Comparison of ENCODE assay signal across 33 cellular contexts in the genomic region with DNA sequence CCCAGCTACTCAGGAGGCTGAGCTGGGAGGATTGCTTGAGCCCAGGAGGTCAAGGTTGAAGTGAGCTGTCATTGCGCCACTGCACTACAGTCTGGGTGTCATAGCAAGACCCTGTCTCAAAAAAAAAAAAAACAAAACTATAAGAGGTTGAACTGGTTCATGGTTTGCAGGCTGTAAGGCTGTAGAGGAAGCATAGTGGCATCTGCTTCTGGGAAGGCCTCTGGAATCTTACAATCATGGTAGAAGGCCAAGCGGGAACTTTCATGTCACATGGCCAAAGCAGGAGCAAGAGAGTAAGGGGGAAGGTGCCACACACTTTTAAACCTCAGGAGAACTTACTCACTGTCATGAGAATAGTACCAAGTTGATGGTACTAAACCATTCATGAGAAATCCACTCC.
"Had no signal": no experiment of that assay in that cellular context is flagged by ENCODE, and none has a peak within 500 bp of the region (broad histone marks: within the 10 kb centered on the region; RNA-seq: fewer than 3 reads in every experiment).

No MANE protein-coding gene starts in this region.

- H3K9ac ChIP-seq: SK-N-SH had no signal

- H3K4me3 Mint-ChIP-seq: activated CD4-positive, alpha-beta T cell treated with anti-CD3 and anti-CD28 coated beads for 36 hours; activated CD4-positive, alpha-beta T cell treated with anti-CD3 and anti-CD28 coated beads, Interleukin-2, amount 10 ng/mL, durations not matched to agents 7 days and 5 days; activated CD8-positive, alpha-beta T cell treated with anti-CD3 and anti-CD28 coated beads, Interleukin-2, amount 10 ng/mL, durations not matched to agents 7 days and 5 days; activated naive CD4-positive, alpha-beta T cell treated with anti-CD3 and anti-CD28 coated beads, Interleukin-2, amount 50 U/mL, for 24 hours; activated naive CD8-positive, alpha-beta T cell treated with anti-CD3 and anti-CD28 coated beads, Interleukin-2, amount 10 ng/mL, durations not matched to agents 7 days and 5 days; activated T-cell treated with anti-CD3 and anti-CD28 coated beads, Interleukin-2, amount 50 U/mL, for 24 hours; T-helper 1 cell treated with Interleukin-12 subunit alpha and Interleukin-12 subunit beta and Interleukin-4 antibody, amounts not matched to agents 30 μg/mL and 1 μg/mL, for 36 hours; T-helper 2 cell treated with Interferon-gamma antibody and Interleukin-4, amounts not matched to agents 5 μg/mL and 100 μg/mL, for 36 hours; WTC11 had no signal

- H3K9me3 Mint-ChIP-seq: activated CD4-positive, alpha-beta T cell treated with anti-CD3 and anti-CD28 coated beads, Interleukin-2, amount 10 ng/mL, durations not matched to agents 7 days and 5 days; activated naive CD4-positive, alpha-beta T cell treated with anti-CD3 and anti-CD28 coated beads, Interleukin-2, amount 50 U/mL, for 24 hours; activated T-cell treated with anti-CD3 and anti-CD28 coated beads, Interleukin-2, amount 50 U/mL, for 24 hours; activated T-helper 2 cell treated with anti-CD3 and anti-CD28 coated beads, Interferon-gamma antibody, Interleukin-2, Interleukin-4, amounts not matched to agents 10 μg/mL and 5 μg/mL and 100 μg/mL, durations not matched to agents 14 hours and 24 hours and 36 hours; T-helper 1 cell treated with Interleukin-12 subunit alpha and Interleukin-12 subunit beta and Interleukin-4 antibody, amounts not matched to agents 30 μg/mL and 1 μg/mL, for 36 hours; T-helper 2 cell treated with Interferon-gamma antibody and Interleukin-4, amounts not matched to agents 5 μg/mL and 100 μg/mL, for 36 hours; WTC11 had no signal

- H3K9me3 ChIP-seq: adrenal gland, body of pancreas, breast epithelium, Peyer's patch, SJSA1, SK-N-SH had no signal

- H3K27me3 Mint-ChIP-seq: activated CD4-positive, alpha-beta T cell treated with anti-CD3 and anti-CD28 coated beads for 36 hours; activated CD4-positive, alpha-beta T cell treated with anti-CD3 and anti-CD28 coated beads, Interleukin-2, amount 10 ng/mL, durations not matched to agents 7 days and 5 days; activated naive CD4-positive, alpha-beta T cell treated with anti-CD3 and anti-CD28 coated beads, Interleukin-2, amount 50 U/mL, for 24 hours; activated naive CD8-positive, alpha-beta T cell treated with anti-CD3 and anti-CD28 coated beads, Interleukin-2, amount 10 ng/mL, durations not matched to agents 7 days and 5 days; activated T-cell treated with anti-CD3 and anti-CD28 coated beads, Interleukin-2, amount 50 U/mL, for 24 hours had no signal

- H3K36me3 ChIP-seq: adrenal gland, breast epithelium, Peyer's patch had no signal

- H3K4me2 ChIP-seq: SK-N-SH had no signal

- H3K27ac Mint-ChIP-seq: activated CD4-positive, alpha-beta T cell treated with anti-CD3 and anti-CD28 coated beads for 36 hours; activated CD4-positive, alpha-beta T cell treated with anti-CD3 and anti-CD28 coated beads, Interleukin-2, amount 10 ng/mL, durations not matched to agents 7 days and 5 days; activated CD8-positive, alpha-beta T cell treated with anti-CD3 and anti-CD28 coated beads, Interleukin-2, amount 10 ng/mL, durations not matched to agents 7 days and 5 days; activated naive CD4-positive, alpha-beta T cell treated with anti-CD3 and anti-CD28 coated beads, Interleukin-2, amount 50 U/mL, for 24 hours; activated naive CD8-positive, alpha-beta T cell treated with anti-CD3 and anti-CD28 coated beads, Interleukin-2, amount 10 ng/mL, durations not matched to agents 7 days and 5 days; activated T-cell treated with anti-CD3 and anti-CD28 coated beads, Interleukin-2, amount 50 U/mL, for 24 hours; activated T-helper 2 cell treated with anti-CD3 and anti-CD28 coated beads, Interferon-gamma antibody, Interleukin-2, Interleukin-4, amounts not matched to agents 10 μg/mL and 5 μg/mL and 100 μg/mL, durations not matched to agents 14 hours and 24 hours and 36 hours; T-helper 1 cell treated with Interleukin-12 subunit alpha and Interleukin-12 subunit beta and Interleukin-4 antibody, amounts not matched to agents 30 μg/mL and 1 μg/mL, for 36 hours; T-helper 2 cell treated with Interferon-gamma antibody and Interleukin-4, amounts not matched to agents 5 μg/mL and 100 μg/mL, for 36 hours; WTC11 had no signal

- H3K36me3 Mint-ChIP-seq: activated naive CD8-positive, alpha-beta T cell treated with anti-CD3 and anti-CD28 coated beads, Interleukin-2, amount 10 ng/mL, durations not matched to agents 7 days and 5 days had no signal

- H3K9me2 ChIP-seq: SK-N-SH had no signal

- ATAC-seq: activated CD4-positive, alpha-beta T cell treated with anti-CD3 and anti-CD28 coated beads for 36 hours; activated CD4-positive, CD25-positive, alpha-beta regulatory T cell treated with anti-CD3 and anti-CD28 coated beads, Interleukin-2, amount 50 U/mL, for 24 hours; activated CD8-positive, alpha-beta T cell treated with anti-CD3 and anti-CD28 coated beads, Interleukin-2, amount 10 ng/mL, durations not matched to agents 7 days and 5 days; body of pancreas; WTC11 had no signal

- H3K27me3 ChIP-seq: adrenal gland, body of pancreas, breast epithelium, Peyer's patch, SJSA1 had no signal

- H3K4me1 ChIP-seq: breast epithelium, Peyer's patch had no signal

- H3K27ac ChIP-seq: adrenal gland, body of pancreas, breast epithelium, Peyer's patch, SJSA1 had no signal

- H3K4me1 Mint-ChIP-seq: activated CD4-positive, alpha-beta T cell treated with anti-CD3 and anti-CD28 coated beads for 36 hours; activated CD4-positive, alpha-beta T cell treated with anti-CD3 and anti-CD28 coated beads, Interleukin-2, amount 10 ng/mL, durations not matched to agents 7 days and 5 days; activated naive CD4-positive, alpha-beta T cell treated with anti-CD3 and anti-CD28 coated beads, Interleukin-2, amount 50 U/mL, for 24 hours had no signal

- DNase-seq: activated CD4-positive, alpha-beta T cell treated with anti-CD3 and anti-CD28 coated beads for 36 hours; activated CD4-positive, alpha-beta T cell treated with anti-CD3 and anti-CD28 coated beads, Interleukin-2, amount 10 ng/mL, durations not matched to agents 7 days and 5 days; activated CD4-positive, alpha-beta T cell treated with anti-CD3 and anti-CD28 coated beads, Interleukin-2, amount 50 U/mL, for 48 hours; activated CD8-positive, alpha-beta T cell treated with anti-CD3 and anti-CD28 coated beads, Interleukin-2, amount 10 ng/mL, durations not matched to agents 7 days and 5 days; activated gamma-delta T cell; activated naive CD4-positive, alpha-beta T cell treated with Interleukin-2 at 50 U/mL for 16 hours; activated naive CD8-positive, alpha-beta T cell treated with anti-CD3 and anti-CD28 coated beads, Interleukin-2, amount 10 ng/mL, durations not matched to agents 7 days and 5 days; activated T-cell treated with anti-CD3 and anti-CD28 coated beads, Interleukin-2, amount 50 U/mL, for 24 hours; body of pancreas; Karpas-422; KBM-7; NCI-H1048; NCI-H1105 treated with DMSO at 0.1 percent for 48 hours; NCI-H1436; NCI-H1694; NCI-H1930; NCI-H345; NCI-H524 treated with DMSO at 0.1 percent for 48 hours; Peyer's patch; RPMI8226; SHP77 treated with DMSO at 0.1 percent for 48 hours; SK-N-SH had no signal

- FAIRE-seq: astrocyte, TTC549 had no signal

- H3K4me3 ChIP-seq: adrenal gland, body of pancreas, breast epithelium, Peyer's patch, SJSA1 had no signal
